2 cellular contexts compared by ENCODE assay signal in the genomic region with DNA sequence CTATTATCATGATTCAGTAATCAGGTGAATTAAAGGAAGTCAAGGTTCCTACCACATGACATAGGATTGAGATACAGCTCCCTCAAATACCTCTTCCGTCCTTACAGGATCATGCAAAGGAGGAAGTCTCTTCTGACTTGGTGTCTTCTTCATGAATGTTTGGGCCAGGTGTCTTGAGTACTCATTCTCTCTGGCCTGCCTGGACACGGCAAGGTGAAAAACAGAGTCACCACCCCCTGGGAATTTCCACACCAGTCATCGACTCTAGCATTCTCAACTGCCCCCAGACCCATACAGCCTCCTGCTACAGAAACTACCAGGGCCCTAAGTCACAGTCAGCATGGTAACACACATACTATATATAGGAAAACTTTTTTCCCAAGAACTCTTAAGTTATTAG.
TF ChIP-seq lines count a peak whose summit lies in the region.

No MANE protein-coding gene starts in this region.

TF ChIP-seq in IMR-90, 13 proteins besides CTCF, POLR2A, EP300 and RAD21:
- TF ChIP-seq NFE2L2 (IDR thresholded peaks at IDR 0.05; ENCODE audit: low read depth, low read length): no peak
- no peak for TF ChIP-seq FOS (IDR thresholded peaks at IDR 0.05; ENCODE audit: low read depth, low read length)
- no peak for TF ChIP-seq MAFK (IDR thresholded peaks at IDR 0.05; ENCODE audit: low read depth, low read length)
- TF ChIP-seq BHLHE40 (IDR thresholded peaks at IDR 0.05; ENCODE audit: low read depth, low read length): no peak
- TF ChIP-seq RCOR1 (IDR thresholded peaks at IDR 0.05; ENCODE audit: insufficient replicate concordance, low read length): no peak
- TF ChIP-seq CEBPB (IDR thresholded peaks at IDR 0.05; ENCODE audit: low read depth, low read length): no peak

TF ChIP-seq in HepG2, 621 proteins besides CTCF, POLR2A, EP300 and RAD21:
- TF ChIP-seq PHB2 (IDR thresholded peaks at IDR 0.05; ENCODE audit: partially characterized antibody): no peak
- no peak for TF ChIP-seq GATAD2A (CRISPR knock-in tag; IDR thresholded peaks at IDR 0.05)
- TF ChIP-seq ETV5 (CRISPR knock-in tag; IDR thresholded peaks at IDR 0.05; ENCODE audit: borderline replicate concordance): no peak
- no peak for TF ChIP-seq TCF12 (IDR thresholded peaks at IDR 0.05)
- TF ChIP-seq TCF12 (CRISPR knock-in tag; IDR thresholded peaks at IDR 0.05): no peak
- no peak for TF ChIP-seq JUN (CRISPR knock-in tag; IDR thresholded peaks at IDR 0.05)
- TF ChIP-seq FIP1L1 (IDR thresholded peaks at IDR 0.05; ENCODE audit: borderline replicate concordance, insufficient read depth, low read depth, low read length): no peak
- TF ChIP-seq ATF1 (CRISPR knock-in tag; IDR thresholded peaks at IDR 0.05): no peak
- no peak for TF ChIP-seq SMARCE1 (IDR thresholded peaks at IDR 0.05; ENCODE audit: borderline replicate concordance)
- TF ChIP-seq HNRNPLL (IDR thresholded peaks at IDR 0.05; ENCODE audit: low read depth, low read length, poor library complexity, severe bottlenecking): no peak
- TF ChIP-seq NCOA2 (CRISPR knock-in tag; IDR thresholded peaks at IDR 0.05): no peak
- TF ChIP-seq TCF7L2 (IDR thresholded peaks at IDR 0.05; ENCODE audit: low read depth, low read length): no peak
- TF ChIP-seq ZNF547 (CRISPR knock-in tag; IDR thresholded peaks at IDR 0.05): no peak
- TF ChIP-seq ZNF777 (CRISPR knock-in tag; IDR thresholded peaks at IDR 0.05): no peak
